Comparison of ENCODE assay signal across 17 cellular contexts in the genomic region with DNA sequence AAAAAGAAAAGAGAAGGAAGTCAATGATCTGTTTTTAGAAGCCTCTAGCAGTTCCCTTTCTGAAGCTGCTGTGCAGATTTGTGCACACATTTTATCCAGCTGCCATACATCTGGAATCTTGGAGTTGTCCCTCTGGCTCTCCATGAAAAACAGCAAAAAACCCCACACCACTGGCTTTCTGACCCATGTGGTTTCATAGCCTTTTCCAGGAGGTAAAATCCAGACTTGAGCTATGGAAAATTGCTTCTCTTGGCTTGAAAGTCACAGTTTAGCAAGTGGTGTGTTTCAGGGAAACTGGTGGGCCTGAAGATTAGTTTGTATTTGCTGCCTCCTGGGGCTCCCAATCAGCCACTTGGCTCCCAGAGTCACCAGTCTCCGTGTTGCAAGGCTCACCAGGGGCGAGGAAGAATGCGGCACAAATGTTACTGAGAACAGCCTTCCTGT. TPM values are rescaled to one million over a fixed set of nuclear protein-coding genes. Genes with fewer than 3 reads are reported as not detected.
DNase-seq lines count a peak whose midpoint lies in the region; ATAC-seq and TF ChIP-seq lines count a peak whose summit lies in the region.
"Had no signal": no experiment of that assay in that cellular context is flagged by ENCODE, and none has a peak within 500 bp of the region (broad histone marks: within the 10 kb centered on the region; RNA-seq: fewer than 3 reads in every experiment).

No MANE protein-coding gene starts in this region.

- H3K4me3 ChIP-seq in A673 (ENCODE audit: low read depth, low read length, poor library complexity, severe bottlenecking), result no peak overlapping the region
- H3K4me3 ChIP-seq: lung had no signal

- intact Hi-C loops in A673 (cut with micrococcal nuclease; ENCODE audit: unreplicated experiment), result no loop called here

- peaks cover 12% of the 10 kb centered on the region for H3K4me1 ChIP-seq in A673 (ENCODE audit: insufficient read depth, low read length, poor library complexity, severe bottlenecking)

- DNase-seq in A673 (ENCODE audit: low spot score) (peak; percentile 50), GM13976 (ENCODE audit: low spot score) (peak; percentile 40), chondrocyte (ENCODE audit: low spot score) (no peak), medulla oblongata (ENCODE audit: extremely low spot score) (peak; percentile 45), NCI-H524 treated with DMSO at 0.1 percent for 48 hours (lab: John Stamatoyannopoulos, UW) (no peak), OCI-M1 (lab: John Stamatoyannopoulos, UW) (no peak)
- DNase-seq in central memory CD4-positive, alpha-beta T cell, result no peak
- DNase-seq: activated CD4-positive, alpha-beta T cell treated with anti-CD3 and anti-CD28 coated beads, Interleukin-2, amount 10 ng/mL, durations not matched to agents 24 days and 14 days; hippocampal formation; posterior cingulate gyrus; stimulated activated CD4-positive, alpha-beta T cell treated with anti-CD3 and anti-CD28 coated beads, Interleukin-1b, Interleukin-23, amount 100 ng/mL, for 48 hours; T-helper 2 cell had no signal

- H3K4me3 Mint-ChIP-seq in chondrocyte (ENCODE audit: unreplicated experiment), result no peak overlapping the region
- H3K4me3 Mint-ChIP-seq: activated CD4-positive, alpha-beta T cell treated with anti-CD3 and anti-CD28 coated beads, Interleukin-2, amount 10 ng/mL, durations not matched to agents 24 days and 14 days; brain had no signal

- H3K4me1 Mint-ChIP-seq in chondrocyte (ENCODE audit: low read depth), result peaks cover 25% of the 10 kb centered on the region

- ATAC-seq in HG02763 (IDR thresholded peaks at IDR 0.05; ENCODE audit: unreplicated experiment), result no peak
- ATAC-seq: HCT116 had no signal

- no peaks in the 10 kb centered on the region for H3K9me3 ChIP-seq in A673 (ENCODE audit: low read depth, low read length, poor library complexity, severe bottlenecking)

- CTCF ChIA-PET in A673 (lab: Charles Lee), result no interaction called here

- peak overlapping the region; percentile 79 for H3K27ac Mint-ChIP-seq in chondrocyte (ENCODE audit: unreplicated experiment)
- H3K27ac Mint-ChIP-seq: activated CD4-positive, alpha-beta T cell treated with anti-CD3 and anti-CD28 coated beads, Interleukin-2, amount 10 ng/mL, durations not matched to agents 24 days and 14 days; brain had no signal

- no peaks in the 10 kb centered on the region for H3K36me3 ChIP-seq in A673 (ENCODE audit: insufficient read depth, low read length, poor library complexity, severe bottlenecking)

- H3K27me3 ChIP-seq in A673 (replicated peaks; ENCODE audit: insufficient read depth, low read depth, low read length, poor library complexity), result no peaks in the 10 kb centered on the region

- POLR2A ChIA-PET in A673 (lab: Charles Lee; ENCODE audit: low non-redundant PET), result no interaction called here

- H3K27ac ChIP-seq in A673 (ENCODE audit: low read depth, low read length, poor library complexity, severe bottlenecking), result peak overlapping the region; percentile 50

- H3K27me3 Mint-ChIP-seq in chondrocyte (ENCODE audit: low read depth), result peaks cover 1% of the 10 kb centered on the region

- BruUV-seq in A673 (replicated peaks; lab: Mats Ljungman, UMichigan), result no TSS peak

- in situ Hi-C loops in GM13976 (cut with MboI; ENCODE audit: low sequenced_read_pairs, unreplicated experiment), result no loop called here

- H3K9me3 Mint-ChIP-seq in chondrocyte (ENCODE audit: low read depth), result no peaks in the 10 kb centered on the region
- H3K9me3 Mint-ChIP-seq: activated CD4-positive, alpha-beta T cell treated with anti-CD3 and anti-CD28 coated beads, Interleukin-2, amount 10 ng/mL, durations not matched to agents 24 days and 14 days had no signal

- H3K36me3 Mint-ChIP-seq in chondrocyte (ENCODE audit: low read depth), result no peaks in the 10 kb centered on the region
- H3K36me3 Mint-ChIP-seq: brain had no signal

- 0 out of 2 replicates have a peak, but pooled peaks have one; percentile 17 for TF ChIP-seq CTCF in A673 (conservative IDR thresholded peaks at IDR 0.05; ENCODE audit: low read depth, low read length)
- no peak for TF ChIP-seq CTCF in GM13976 (IDR thresholded peaks at IDR 0.05; ENCODE audit: borderline replicate concordance, control extremely low read depth, extremely low read depth, insufficient read depth, missing control alignments)
- peak; percentile 72 for TF ChIP-seq CTCF in chondrocyte (IDR thresholded peaks at IDR 0.05)

RNA-seq across cellular contexts. Expression of a gene that starts 50.2 kb away (rescaled TPM):
- 81.6 and 85.2 TPM in 2 replicates for total RNA-seq in A673 (2021)
- 0.07 to 0.65 TPM (median 0.15 TPM) in 3 replicates for total RNA-seq in chondrocyte
- total RNA-seq: activated CD4-positive, alpha-beta T cell treated with anti-CD3 and anti-CD28 coated beads, Interleukin-2, amount 10 ng/mL, durations not matched to agents 24 days and 14 days; Daoy had no signal

Comparison
In these comparisons a context has a peak if more than half of its experiments do, and no peak if none do; other contexts are left out.
1. DNase-seq: peak in A673 (single experiment), GM13976 (single experiment) and medulla oblongata (single experiment); none in chondrocyte (single experiment), central memory CD4-positive, alpha-beta T cell (single experiment), NCI-H524 treated with DMSO at 0.1 percent for 48 hours (single experiment) and OCI-M1 (single experiment).
2. RNA of a gene that starts 50.2 kb away (total RNA-seq): 81.6 to 85.2 TPM in A673; 0.07 to 0.65 TPM in chondrocyte; every median in the first group is over 10 times any median in the second.